14 cellular contexts compared by ENCODE assay signal in genomic region chr9:89226076-89226475, GRCh38. TPM values are rescaled to one million over a fixed set of nuclear protein-coding genes. Genes with fewer than 3 reads are reported as not detected.
DNase-seq lines count a peak whose midpoint lies in the region; ATAC-seq, FAIRE-seq and TF ChIP-seq lines count a peak whose summit lies in the region.
"Had no signal": no experiment of that assay in that cellular context is flagged by ENCODE, and none has a peak within 500 bp of the region (broad histone marks: within the 10 kb centered on the region; RNA-seq: fewer than 3 reads in every experiment).

No MANE protein-coding gene starts in this region.

- ATAC-seq in SK-N-SH treated with all-trans-retinoic acid at 6 μM for 48 hours (peak; percentile 73), HG02973 (IDR thresholded peaks at IDR 0.05; ENCODE audit: unreplicated experiment) (no peak)

- peak; percentile 15 for DNase-seq in GM03348 (ENCODE audit: low spot score)
- DNase-seq in foreskin melanocyte, result peak; percentile 20
- peak; percentile 38 for DNase-seq in mucosa of gallbladder (ENCODE audit: low spot score)
- no peak for DNase-seq in DMS79 (lab: John Stamatoyannopoulos, UW)
- DNase-seq in GM12891 (ENCODE audit: insufficient read length, low spot score), result no peak
- DNase-seq in SIG-M5 (lab: John Stamatoyannopoulos, UW), result no peak
- DNase-seq: activated CD4-positive, alpha-beta T cell treated with anti-CD3 and anti-CD28 coated beads, Interleukin-2, amount 10 ng/mL, durations not matched to agents 7 days and 5 days; activated naive CD4-positive, alpha-beta T cell; effector memory CD4-positive, alpha-beta T cell; NCI-H524 treated with DMSO at 0.1 percent for 48 hours; pancreas; SW 1271 had no signal

- TF ChIP-seq POLR2A in GM12891 (IDR thresholded peaks at IDR 0.05; ENCODE audit: low read depth, low read length), result no peak

- FAIRE-seq in GM12891 (lab: Jason Lieb, UNC), result no peak
- FAIRE-seq: pancreas had no signal

TF ChIP-seq in SK-N-SH treated with all-trans-retinoic acid at 6 μM for 48 hours, 23 proteins besides CTCF, POLR2A, EP300 and RAD21:
- TF ChIP-seq ARNTL (CRISPR knock-in tag; IDR thresholded peaks at IDR 0.05; ENCODE audit: borderline replicate concordance, low read depth) (no peak), ZNF565 (CRISPR knock-in tag; conservative IDR thresholded peaks at IDR 0.05; ENCODE audit: low read depth) (no peak)

TF ChIP-seq in GM12891, 5 proteins besides CTCF, POLR2A, EP300 and RAD21:
- TF ChIP-seq SPI1 (IDR thresholded peaks at IDR 0.05; ENCODE audit: low read depth, low read length) (no peak), POU2F2 (IDR thresholded peaks at IDR 0.05; ENCODE audit: low read depth, low read length) (no peak), PAX5 (IDR thresholded peaks at IDR 0.05; ENCODE audit: insufficient read depth, low read length, severe bottlenecking) (no peak), POLR2AphosphoS5 (IDR thresholded peaks at IDR 0.05; ENCODE audit: low read depth, low read length) (no peak), TAF1 (IDR thresholded peaks at IDR 0.05; ENCODE audit: low read depth, low read length) (no peak)

RNA-seq across cellular contexts. Expression of gene SHC3, which starts 47.5 kb away (rescaled TPM):
- 1.7 TPM for total RNA-seq in mucosa of gallbladder
- 0.06 TPM for polyA plus RNA-seq in GM12891 (2012; ENCODE audit: low read depth, missing spikeins)
- total RNA-seq: activated CD4-positive, alpha-beta T cell treated with anti-CD3 and anti-CD28 coated beads, Interleukin-2, amount 10 ng/mL, durations not matched to agents 7 days and 5 days had no signal

Comparison
In these comparisons a context has a peak if more than half of its experiments do, and no peak if none do; other contexts are left out.
1. DNase-seq: peak in GM03348 (single experiment), foreskin melanocyte (single experiment) and mucosa of gallbladder (single experiment); none in DMS79 (single experiment), GM12891 (single experiment) and SIG-M5 (single experiment).